Comparison of ENCODE assay signal across 1 cellular context in the genomic region with DNA sequence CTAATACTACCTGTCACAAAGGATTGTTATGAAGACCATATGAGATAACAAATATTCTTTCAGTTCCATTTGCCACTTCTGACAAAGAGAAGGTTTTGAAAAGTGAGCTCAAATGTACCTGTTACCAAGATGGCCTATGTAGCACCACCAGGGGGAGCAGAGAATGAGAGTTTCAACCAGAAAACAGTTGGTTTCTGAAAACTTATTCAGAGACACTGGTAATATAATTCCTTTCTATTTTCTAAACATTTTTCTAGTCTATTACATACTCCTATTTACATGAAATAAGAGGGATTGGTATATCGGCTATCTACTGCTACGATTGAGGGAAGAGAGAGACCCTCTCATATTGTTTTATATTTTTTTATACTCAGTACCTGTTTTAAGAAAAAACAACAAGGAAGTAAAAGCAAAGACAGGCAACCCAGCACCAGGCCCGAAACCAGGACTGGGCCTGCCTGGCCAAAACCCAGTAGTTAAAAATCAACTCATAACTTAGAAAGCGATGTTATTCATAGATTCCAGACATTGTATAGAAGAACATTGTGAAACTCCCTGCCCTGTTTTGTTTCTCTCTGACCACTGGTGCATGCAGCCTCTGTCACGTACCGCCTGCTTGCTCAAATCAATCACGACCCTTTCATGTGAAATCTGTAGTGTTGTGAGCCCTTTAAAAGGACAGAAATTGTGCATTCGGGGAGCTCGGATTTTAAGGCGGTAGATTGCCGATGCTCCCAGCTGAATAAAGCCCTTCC.
TF ChIP-seq lines count a peak whose summit lies in the region.

No MANE protein-coding gene starts in this region.

TF ChIP-seq in GM23338, 12 proteins besides CTCF, POLR2A, EP300 and RAD21 (continued from another document):
- no peak for TF ChIP-seq REST (IDR thresholded peaks at IDR 0.05; ENCODE audit: unreplicated experiment)
